In genomic region chr6:39886871-39887270, GRCh38 we compare ENCODE assay signal across 15 cellular contexts. TPM values are rescaled to one million over a fixed set of nuclear protein-coding genes. Genes with fewer than 3 reads are reported as not detected.
A peak's percentile ranks its signal among the peaks of the same experiment; 100 is the strongest.
DNase-seq lines count a peak whose midpoint lies in the region; ATAC-seq and TF ChIP-seq lines count a peak whose summit lies in the region.
"Had no signal": no experiment of that assay in that cellular context is flagged by ENCODE, and none has a peak within 500 bp of the region (broad histone marks: within the 10 kb centered on the region; RNA-seq: fewer than 3 reads in every experiment).

No MANE protein-coding gene starts in this region.

- no peak overlapping the region for H3K9ac ChIP-seq in skeletal muscle tissue (ENCODE audit: low read depth in 1 of 3, low read length in 3 of 3)

- H3K4me3 ChIP-seq in left ventricle myocardium inferior, result no peak overlapping the region
- no peak overlapping the region for H3K4me3 ChIP-seq in skeletal muscle tissue (ENCODE audit: low read length in 3 of 3)

- TF ChIP-seq CTCF in left ventricle myocardium inferior (IDR thresholded peaks at IDR 0.05; ENCODE audit: borderline replicate concordance), result no peak

- H3K4me1 ChIP-seq in left ventricle myocardium inferior (peaks cover 53% of the 10 kb centered on the region), skeletal muscle tissue (ENCODE audit: control insufficient read depth in 3 of 3, insufficient read depth in 3 of 3, low read length in 3 of 3) (peaks cover 23 to 50% (median 41%) of the 10 kb centered on the region in 3 donors)

- no peak for ATAC-seq in Right ventricle myocardium superior (ENCODE audit: poor library complexity)
- ATAC-seq: activated CD8-positive, alpha-beta memory T cell treated with anti-CD3 and anti-CD28 coated beads, Interleukin-2, amount 10 ng/mL, durations not matched to agents 7 days and 5 days had no signal

- intact Hi-C loops in left ventricle myocardium inferior (cut with micrococcal nuclease), result no loop called here
- intact Hi-C loops in Right ventricle myocardium superior (cut with DNase I), result no loop called here

- H3K36me3 ChIP-seq in left ventricle myocardium inferior, result no peaks in the 10 kb centered on the region
- H3K36me3 ChIP-seq in skeletal muscle tissue (ENCODE audit: control insufficient read depth in 3 of 3, insufficient read depth in 3 of 3, low read length in 3 of 3), result peaks cover 0 to 8% (median under 1%) of the 10 kb centered on the region in 3 donors

- DNase-seq in left ventricle myocardium inferior, result no peak
- DNase-seq in Right ventricle myocardium superior, result no peak
- DNase-seq in NCI-H146 (lab: John Stamatoyannopoulos, UW), result no peak
- no peak for DNase-seq in GM19238 (ENCODE audit: insufficient read length, low spot score)
- no peak for DNase-seq in ecto neural progenitor cell (ENCODE audit: low spot score)
- DNase-seq in COR-L47 (lab: John Stamatoyannopoulos, UW), result no peak
- DNase-seq: activated CD8-positive, alpha-beta memory T cell treated with anti-CD3 and anti-CD28 coated beads, Interleukin-2, amount 10 ng/mL, durations not matched to agents 7 days and 5 days; CD4-positive, alpha-beta T cell; DMS79 treated with DMSO at 0.1 percent for 48 hours; naive B cell; NCI-H2107; NCI-H526 treated with DMSO at 0.1 percent for 48 hours; OCI-M1 had no signal

- H3K9me3 ChIP-seq in left ventricle myocardium inferior (replicated peaks), result no peaks in the 10 kb centered on the region
- H3K9me3 ChIP-seq in skeletal muscle tissue (ENCODE audit: control insufficient read depth in 3 of 3, low read length in 3 of 3), result no peaks in the 10 kb centered on the region

- H3K27me3 ChIP-seq in left ventricle myocardium inferior (ENCODE audit: low read depth) (no peaks in the 10 kb centered on the region), layer of hippocampus (ENCODE audit: control insufficient read depth, insufficient read depth, low read length) (no peaks in the 10 kb centered on the region), skeletal muscle tissue (ENCODE audit: control insufficient read depth in 3 of 3, insufficient read depth in 3 of 3, low read length in 3 of 3) (no peaks in the 10 kb centered on the region)

- H3K27ac ChIP-seq in left ventricle myocardium inferior (replicated peaks) (peak overlapping the region; percentile 74), layer of hippocampus (ENCODE audit: low read depth, low read length) (peak overlapping the region; percentile 97), skeletal muscle tissue (ENCODE audit: low read depth, low read length) (peak overlapping the region; percentile 65)

RNA-seq across cellular contexts. Expression of gene MOCS1, which starts 47.4 kb away (rescaled TPM):
- 28.6 TPM for total RNA-seq in left ventricle myocardium inferior
- total RNA-seq in Right ventricle myocardium superior, result 29.7 TPM
- 6.8 TPM for total RNA-seq in skeletal muscle tissue
